ENCODE assay signal across 1 cellular context in the genomic region with DNA sequence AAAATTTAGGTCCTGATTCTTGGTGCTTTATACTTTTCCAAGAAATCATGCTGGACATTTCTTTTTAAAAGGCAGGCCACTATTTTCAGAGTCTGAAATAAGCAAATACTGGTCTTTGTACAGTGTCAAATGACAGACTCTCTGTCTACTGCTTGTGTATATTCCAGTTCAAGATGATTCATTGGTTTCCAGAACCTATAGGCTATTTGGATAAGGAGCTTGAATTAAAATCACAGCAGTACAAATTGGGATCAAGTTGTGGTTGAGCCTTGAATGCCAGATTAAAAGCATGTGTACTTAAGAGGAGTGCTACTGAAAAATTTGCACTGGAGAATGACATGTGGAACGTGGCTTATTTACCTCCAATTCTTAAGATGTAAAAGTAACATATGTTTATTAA.
TF ChIP-seq lines count a peak whose summit lies in the region.

No MANE protein-coding gene starts in this region.

TF ChIP-seq in WTC11, 78 proteins besides CTCF, POLR2A, EP300 and RAD21 (continued from another document):
- TF ChIP-seq, protein P1, sequence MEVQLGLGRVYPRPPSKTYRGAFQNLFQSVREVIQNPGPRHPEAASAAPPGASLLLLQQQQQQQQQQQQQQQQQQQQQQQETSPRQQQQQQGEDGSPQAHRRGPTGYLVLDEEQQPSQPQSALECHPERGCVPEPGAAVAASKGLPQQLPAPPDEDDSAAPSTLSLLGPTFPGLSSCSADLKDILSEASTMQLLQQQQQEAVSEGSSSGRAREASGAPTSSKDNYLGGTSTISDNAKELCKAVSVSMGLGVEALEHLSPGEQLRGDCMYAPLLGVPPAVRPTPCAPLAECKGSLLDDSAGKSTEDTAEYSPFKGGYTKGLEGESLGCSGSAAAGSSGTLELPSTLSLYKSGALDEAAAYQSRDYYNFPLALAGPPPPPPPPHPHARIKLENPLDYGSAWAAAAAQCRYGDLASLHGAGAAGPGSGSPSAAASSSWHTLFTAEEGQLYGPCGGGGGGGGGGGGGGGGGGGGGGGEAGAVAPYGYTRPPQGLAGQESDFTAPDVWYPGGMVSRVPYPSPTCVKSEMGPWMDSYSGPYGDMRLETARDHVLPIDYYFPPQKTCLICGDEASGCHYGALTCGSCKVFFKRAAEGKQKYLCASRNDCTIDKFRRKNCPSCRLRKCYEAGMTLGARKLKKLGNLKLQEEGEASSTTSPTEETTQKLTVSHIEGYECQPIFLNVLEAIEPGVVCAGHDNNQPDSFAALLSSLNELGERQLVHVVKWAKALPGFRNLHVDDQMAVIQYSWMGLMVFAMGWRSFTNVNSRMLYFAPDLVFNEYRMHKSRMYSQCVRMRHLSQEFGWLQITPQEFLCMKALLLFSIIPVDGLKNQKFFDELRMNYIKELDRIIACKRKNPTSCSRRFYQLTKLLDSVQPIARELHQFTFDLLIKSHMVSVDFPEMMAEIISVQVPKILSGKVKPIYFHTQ (CRISPR knock-in tag; IDR thresholded peaks at IDR 0.05): no peak
- TF ChIP-seq, protein P2, sequence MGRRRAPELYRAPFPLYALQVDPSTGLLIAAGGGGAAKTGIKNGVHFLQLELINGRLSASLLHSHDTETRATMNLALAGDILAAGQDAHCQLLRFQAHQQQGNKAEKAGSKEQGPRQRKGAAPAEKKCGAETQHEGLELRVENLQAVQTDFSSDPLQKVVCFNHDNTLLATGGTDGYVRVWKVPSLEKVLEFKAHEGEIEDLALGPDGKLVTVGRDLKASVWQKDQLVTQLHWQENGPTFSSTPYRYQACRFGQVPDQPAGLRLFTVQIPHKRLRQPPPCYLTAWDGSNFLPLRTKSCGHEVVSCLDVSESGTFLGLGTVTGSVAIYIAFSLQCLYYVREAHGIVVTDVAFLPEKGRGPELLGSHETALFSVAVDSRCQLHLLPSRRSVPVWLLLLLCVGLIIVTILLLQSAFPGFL (CRISPR knock-in tag; IDR thresholded peaks at IDR 0.05; ENCODE audit: borderline replicate concordance): no peak
- TF ChIP-seq, protein P3, sequence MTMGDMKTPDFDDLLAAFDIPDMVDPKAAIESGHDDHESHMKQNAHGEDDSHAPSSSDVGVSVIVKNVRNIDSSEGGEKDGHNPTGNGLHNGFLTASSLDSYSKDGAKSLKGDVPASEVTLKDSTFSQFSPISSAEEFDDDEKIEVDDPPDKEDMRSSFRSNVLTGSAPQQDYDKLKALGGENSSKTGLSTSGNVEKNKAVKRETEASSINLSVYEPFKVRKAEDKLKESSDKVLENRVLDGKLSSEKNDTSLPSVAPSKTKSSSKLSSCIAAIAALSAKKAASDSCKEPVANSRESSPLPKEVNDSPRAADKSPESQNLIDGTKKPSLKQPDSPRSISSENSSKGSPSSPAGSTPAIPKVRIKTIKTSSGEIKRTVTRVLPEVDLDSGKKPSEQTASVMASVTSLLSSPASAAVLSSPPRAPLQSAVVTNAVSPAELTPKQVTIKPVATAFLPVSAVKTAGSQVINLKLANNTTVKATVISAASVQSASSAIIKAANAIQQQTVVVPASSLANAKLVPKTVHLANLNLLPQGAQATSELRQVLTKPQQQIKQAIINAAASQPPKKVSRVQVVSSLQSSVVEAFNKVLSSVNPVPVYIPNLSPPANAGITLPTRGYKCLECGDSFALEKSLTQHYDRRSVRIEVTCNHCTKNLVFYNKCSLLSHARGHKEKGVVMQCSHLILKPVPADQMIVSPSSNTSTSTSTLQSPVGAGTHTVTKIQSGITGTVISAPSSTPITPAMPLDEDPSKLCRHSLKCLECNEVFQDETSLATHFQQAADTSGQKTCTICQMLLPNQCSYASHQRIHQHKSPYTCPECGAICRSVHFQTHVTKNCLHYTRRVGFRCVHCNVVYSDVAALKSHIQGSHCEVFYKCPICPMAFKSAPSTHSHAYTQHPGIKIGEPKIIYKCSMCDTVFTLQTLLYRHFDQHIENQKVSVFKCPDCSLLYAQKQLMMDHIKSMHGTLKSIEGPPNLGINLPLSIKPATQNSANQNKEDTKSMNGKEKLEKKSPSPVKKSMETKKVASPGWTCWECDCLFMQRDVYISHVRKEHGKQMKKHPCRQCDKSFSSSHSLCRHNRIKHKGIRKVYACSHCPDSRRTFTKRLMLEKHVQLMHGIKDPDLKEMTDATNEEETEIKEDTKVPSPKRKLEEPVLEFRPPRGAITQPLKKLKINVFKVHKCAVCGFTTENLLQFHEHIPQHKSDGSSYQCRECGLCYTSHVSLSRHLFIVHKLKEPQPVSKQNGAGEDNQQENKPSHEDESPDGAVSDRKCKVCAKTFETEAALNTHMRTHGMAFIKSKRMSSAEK (CRISPR knock-in tag; IDR thresholded peaks at IDR 0.05; ENCODE audit: borderline replicate concordance): no peak
- TF ChIP-seq, protein P4, sequence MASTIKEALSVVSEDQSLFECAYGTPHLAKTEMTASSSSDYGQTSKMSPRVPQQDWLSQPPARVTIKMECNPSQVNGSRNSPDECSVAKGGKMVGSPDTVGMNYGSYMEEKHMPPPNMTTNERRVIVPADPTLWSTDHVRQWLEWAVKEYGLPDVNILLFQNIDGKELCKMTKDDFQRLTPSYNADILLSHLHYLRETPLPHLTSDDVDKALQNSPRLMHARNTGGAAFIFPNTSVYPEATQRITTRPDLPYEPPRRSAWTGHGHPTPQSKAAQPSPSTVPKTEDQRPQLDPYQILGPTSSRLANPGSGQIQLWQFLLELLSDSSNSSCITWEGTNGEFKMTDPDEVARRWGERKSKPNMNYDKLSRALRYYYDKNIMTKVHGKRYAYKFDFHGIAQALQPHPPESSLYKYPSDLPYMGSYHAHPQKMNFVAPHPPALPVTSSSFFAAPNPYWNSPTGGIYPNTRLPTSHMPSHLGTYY (CRISPR knock-in tag; IDR thresholded peaks at IDR 0.05): no peak
- TF ChIP-seq KAT7 (CRISPR knock-in tag; IDR thresholded peaks at IDR 0.05; ENCODE audit: borderline replicate concordance) (no peak), ELF4 (CRISPR knock-in tag; IDR thresholded peaks at IDR 0.05; ENCODE audit: low read depth) (no peak), NFE2L1 (CRISPR knock-in tag; IDR thresholded peaks at IDR 0.05) (no peak), GRHL2 (CRISPR knock-in tag; IDR thresholded peaks at IDR 0.05; ENCODE audit: insufficient replicate concordance, severe bottlenecking) (no peak), SOX15 (CRISPR knock-in tag; IDR thresholded peaks at IDR 0.05) (no peak)
- TF ChIP-seq, protein P5, sequence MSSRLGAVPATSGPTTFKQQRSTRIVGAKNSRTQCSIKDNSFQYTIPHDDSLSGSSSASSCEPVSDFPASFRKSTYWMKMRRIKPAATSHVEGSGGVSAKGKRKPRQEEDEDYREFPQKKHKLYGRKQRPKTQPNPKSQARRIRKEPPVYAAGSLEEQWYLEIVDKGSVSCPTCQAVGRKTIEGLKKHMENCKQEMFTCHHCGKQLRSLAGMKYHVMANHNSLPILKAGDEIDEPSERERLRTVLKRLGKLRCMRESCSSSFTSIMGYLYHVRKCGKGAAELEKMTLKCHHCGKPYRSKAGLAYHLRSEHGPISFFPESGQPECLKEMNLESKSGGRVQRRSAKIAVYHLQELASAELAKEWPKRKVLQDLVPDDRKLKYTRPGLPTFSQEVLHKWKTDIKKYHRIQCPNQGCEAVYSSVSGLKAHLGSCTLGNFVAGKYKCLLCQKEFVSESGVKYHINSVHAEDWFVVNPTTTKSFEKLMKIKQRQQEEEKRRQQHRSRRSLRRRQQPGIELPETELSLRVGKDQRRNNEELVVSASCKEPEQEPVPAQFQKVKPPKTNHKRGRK (CRISPR knock-in tag; IDR thresholded peaks at IDR 0.05; ENCODE audit: borderline replicate concordance): no peak
